Comparison of ENCODE assay signal across 13 cellular contexts in the genomic region with DNA sequence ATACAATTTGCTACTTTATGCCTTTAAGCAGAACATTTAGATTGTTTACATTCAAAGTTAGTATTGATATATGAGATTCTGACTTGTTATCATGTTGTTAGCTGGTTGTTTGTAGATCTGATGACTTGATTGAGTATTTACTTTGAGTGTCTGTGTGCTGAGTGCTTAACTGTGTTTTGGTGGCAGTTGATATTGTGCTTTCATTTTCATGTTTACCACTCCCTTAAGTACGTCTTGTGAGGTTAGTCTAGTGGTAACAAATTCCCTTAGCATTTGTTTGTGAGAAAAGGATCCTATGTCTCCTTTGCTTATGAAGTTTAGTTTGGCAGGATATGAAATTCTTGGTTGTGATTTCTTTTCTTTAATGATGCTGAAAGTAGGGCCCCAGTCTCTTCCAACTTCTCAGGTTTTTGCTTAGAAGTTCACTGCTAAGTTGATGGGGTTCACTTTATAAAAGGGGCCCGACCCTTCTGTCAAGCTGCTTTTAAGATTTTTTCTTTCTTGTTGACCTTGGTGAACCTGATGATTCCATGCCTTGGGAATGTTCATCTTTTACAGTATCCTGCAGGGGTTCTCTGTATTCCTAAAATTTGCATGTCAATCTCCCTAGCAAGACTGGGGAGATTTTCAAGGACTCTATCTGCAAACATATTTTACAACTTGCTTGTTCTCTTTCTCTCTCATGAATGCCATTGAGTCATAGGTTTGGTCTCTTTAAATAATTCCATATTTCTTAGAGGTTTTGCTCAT.
A peak's percentile ranks its signal among the peaks of the same experiment; 100 is the strongest.
DNase-seq lines count a peak whose midpoint lies in the region; ATAC-seq and TF ChIP-seq lines count a peak whose summit lies in the region.
"Had no signal": no experiment of that assay in that cellular context is flagged by ENCODE, and none has a peak within 500 bp of the region (broad histone marks: within the 10 kb centered on the region; RNA-seq: fewer than 3 reads in every experiment).

No MANE protein-coding gene starts in this region.

- H2BK15ac ChIP-seq in mesenchymal stem cell (ENCODE audit: low read depth, poor library complexity, severe bottlenecking) = no peak overlapping the region

- DNase-seq in NCI-H226 (peak; percentile 3), mesenchymal stem cell (peak; percentile 25), NCI-H82 treated with DMSO at 0.1 percent for 48 hours (lab: John Stamatoyannopoulos, UW; ENCODE audit: unreplicated experiment) (no peak), coronary artery (ENCODE audit: low spot score) (no peak)
- DNase-seq in activated CD4-positive, alpha-beta T cell treated with anti-CD3 and anti-CD28 coated beads, Interleukin-2, amount 50 U/mL, for 4 hours = no peak
- DNase-seq: activated CD8-positive, alpha-beta T cell treated with anti-CD3 and anti-CD28 coated beads, Interleukin-2, amount 10 ng/mL, durations not matched to agents 7 days and 5 days; amniotic stem cell; cerebellar nuclear complex; gastrocnemius medialis; islet precursor cell had no signal

- no peak overlapping the region for H2AFZ ChIP-seq in mesenchymal stem cell (ENCODE audit: low read depth, low read length)

- H3K9ac ChIP-seq in mesenchymal stem cell (ENCODE audit: low read length) = no peak overlapping the region
- H3K9ac ChIP-seq: neural progenitor cell had no signal

- H2BK12ac ChIP-seq in mesenchymal stem cell (ENCODE audit: low read length in 2 of 2) = no peak overlapping the region

- H3K9me3 ChIP-seq in mesenchymal stem cell (ENCODE audit: control insufficient read depth, low read length) = no peaks in the 10 kb centered on the region
- H3K9me3 ChIP-seq: gastrocnemius medialis had no signal

- no peaks in the 10 kb centered on the region for H3K27me3 ChIP-seq in mesenchymal stem cell (ENCODE audit: control insufficient read depth in 1 of 2, insufficient read depth in 1 of 2, low read length in 2 of 2)
- H3K27me3 ChIP-seq: gastrocnemius medialis, neural progenitor cell had no signal

- H3K18ac ChIP-seq in mesenchymal stem cell (ENCODE audit: low read depth in 1 of 2, low read length in 2 of 2) = no peak overlapping the region

- no peaks in the 10 kb centered on the region for H3K79me1 ChIP-seq in mesenchymal stem cell (replicated peaks; ENCODE audit: low read length, poor library complexity, severe bottlenecking)

- no peak overlapping the region for H3K14ac ChIP-seq in mesenchymal stem cell (ENCODE audit: low read length in 2 of 2)

- H3K36me3 ChIP-seq in mesenchymal stem cell (ENCODE audit: control insufficient read depth in 1 of 2, insufficient read depth in 2 of 2, low read depth in 1 of 2, low read length in 2 of 2) = no peaks in the 10 kb centered on the region
- H3K36me3 ChIP-seq: gastrocnemius medialis, neural progenitor cell had no signal

- H4K91ac ChIP-seq in mesenchymal stem cell (ENCODE audit: low read length) = no peak overlapping the region

- TF ChIP-seq CTCF in coronary artery (IDR thresholded peaks at IDR 0.05) = no peak

- H3K27ac ChIP-seq in mesenchymal stem cell (ENCODE audit: low read length, poor library complexity, severe bottlenecking) (no peak overlapping the region), coronary artery (no peak overlapping the region)
- H3K27ac ChIP-seq: gastrocnemius medialis, neural progenitor cell had no signal

- no peak overlapping the region for H3K4me2 ChIP-seq in mesenchymal stem cell (ENCODE audit: low read length, poor library complexity, severe bottlenecking)
- H3K4me2 ChIP-seq: neural progenitor cell had no signal

- ATAC-seq in GM19023 (IDR thresholded peaks at IDR 0.05; ENCODE audit: unreplicated experiment) (peak; percentile 29), HG02885 (IDR thresholded peaks at IDR 0.05; ENCODE audit: poor library complexity, unreplicated experiment) (peak; percentile 27)
- ATAC-seq: activated CD8-positive, alpha-beta T cell treated with anti-CD3 and anti-CD28 coated beads, Interleukin-2, amount 10 ng/mL, durations not matched to agents 7 days and 5 days; gastrocnemius medialis had no signal

- no peak overlapping the region for H2AK5ac ChIP-seq in mesenchymal stem cell (ENCODE audit: low read length, severe bottlenecking)

- no peak overlapping the region for H3K4me3 ChIP-seq in mesenchymal stem cell (ENCODE audit: insufficient read depth in 1 of 2, low read depth in 1 of 2, low read length in 2 of 2)
- H3K4me3 ChIP-seq in coronary artery = no peak overlapping the region
- H3K4me3 ChIP-seq: gastrocnemius medialis, neural progenitor cell had no signal

- no peak overlapping the region for H3K4ac ChIP-seq in mesenchymal stem cell (ENCODE audit: low read depth in 1 of 2, low read length in 2 of 2)

- H2BK120ac ChIP-seq in mesenchymal stem cell (ENCODE audit: low read depth, low read length) = no peak overlapping the region

- H3K4me1 ChIP-seq in mesenchymal stem cell (ENCODE audit: control insufficient read depth, insufficient read depth, low read depth, low read length) = no peaks in the 10 kb centered on the region
- H3K4me1 ChIP-seq: gastrocnemius medialis, neural progenitor cell had no signal

- no peak overlapping the region for H3K23ac ChIP-seq in mesenchymal stem cell (ENCODE audit: low read length in 2 of 2)

- H2BK5ac ChIP-seq in mesenchymal stem cell (ENCODE audit: low read depth, low read length, poor library complexity, severe bottlenecking) = no peak overlapping the region

- no peak overlapping the region for H4K8ac ChIP-seq in mesenchymal stem cell (ENCODE audit: low read length)

- WGBS in mesenchymal stem cell = 34% methylated on average over 2 of the region's 2 CpGs

Comparison
In these comparisons a context has a peak if more than half of its experiments do, and no peak if none do; other contexts are left out.
1. DNase-seq: peak in NCI-H226 (single experiment) and mesenchymal stem cell (single experiment); none in NCI-H82 treated with DMSO at 0.1 percent for 48 hours (single experiment), coronary artery (single experiment) and activated CD4-positive, alpha-beta T cell treated with anti-CD3 and anti-CD28 coated beads, Interleukin-2, amount 50 U/mL, for 4 hours (0 of 2).